Comparison of ENCODE assay signal across 27 cellular contexts in genomic region chr3:7172996-7173395, GRCh38.
"Had no signal": no experiment of that assay in that cellular context is flagged by ENCODE, and none has a peak within 500 bp of the region (broad histone marks: within the 10 kb centered on the region; RNA-seq: fewer than 3 reads in every experiment).

No MANE protein-coding gene starts in this region.

- H3K27ac Mint-ChIP-seq: stimulated activated effector memory CD8-positive, alpha-beta T cell treated with anti-CD3 and anti-CD28 coated beads, Interleukin-12 subunit alpha, Interleukin-12 subunit beta, amount 100 ng/mL, for 72 hours; stimulated activated memory B cell treated with anti-CD40 and anti-IgM and Interleukin-4, amounts not matched to agents 10 μg/mL and 1 μg/mL and 100 μg/mL, for 72 hours; stimulated activated naive B cell treated with anti-CD40 and anti-IgM and Interleukin-4, amounts not matched to agents 10 μg/mL and 1 μg/mL and 100 μg/mL, for 72 hours; stimulated activated naive CD8-positive, alpha-beta T cell treated with anti-CD3 and anti-CD28 coated beads, Interleukin-15, amount 100 ng/mL, for 72 hours; stimulated activated naive CD8-positive, alpha-beta T cell treated with anti-CD3 and anti-CD28 coated beads, Interleukin-15, Interleukin-2, amounts not matched to agents 100 ng/mL and 50 ng/mL, for 24 hours; type B pancreatic cell had no signal

- H3K4me3 ChIP-seq: stomach, suprapubic skin, testis, thoracic aorta, thyroid gland, tibial artery, tibial nerve, transverse colon, upper lobe of left lung, upper lobe of right lung, uterus, vagina had no signal

- ATAC-seq: stimulated activated effector memory CD8-positive, alpha-beta T cell treated with anti-CD3 and anti-CD28 coated beads, Interleukin-12 subunit alpha, Interleukin-12 subunit beta, amount 100 ng/mL, for 72 hours; stimulated activated memory B cell treated with anti-CD40 and anti-IgM and Interleukin-4, amounts not matched to agents 10 μg/mL and 1 μg/mL and 100 μg/mL, for 72 hours; stimulated activated naive B cell treated with anti-CD40 and anti-IgM and Interleukin-4, amounts not matched to agents 10 μg/mL and 1 μg/mL and 100 μg/mL, for 72 hours; stimulated activated naive CD8-positive, alpha-beta T cell treated with anti-CD3 and anti-CD28 coated beads, Interleukin-15, amount 100 ng/mL, for 72 hours; stimulated activated naive CD8-positive, alpha-beta T cell treated with anti-CD3 and anti-CD28 coated beads, Interleukin-15, Interleukin-2, amounts not matched to agents 100 U/mL and 50 U/mL, for 24 hours; upper lobe of right lung had no signal

- H3K4me1 ChIP-seq: stomach, suprapubic skin, testis, thyroid gland, tibial artery, tibial nerve, transverse colon, upper lobe of left lung, upper lobe of right lung, uterus, vagina had no signal

- H3K9me3 ChIP-seq: suprapubic skin, testis, thoracic aorta, thyroid gland, tibial artery, transverse colon, upper lobe of left lung, upper lobe of right lung, uterus, vagina had no signal

- H3K27me3 Mint-ChIP-seq: stimulated activated memory B cell treated with anti-CD40 and anti-IgM and Interleukin-4, amounts not matched to agents 10 μg/mL and 1 μg/mL and 100 μg/mL, for 72 hours; stimulated activated naive B cell treated with anti-CD40 and anti-IgM and Interleukin-4, amounts not matched to agents 10 μg/mL and 1 μg/mL and 100 μg/mL, for 72 hours; stimulated activated naive CD8-positive, alpha-beta T cell treated with anti-CD3 and anti-CD28 coated beads, Interleukin-15, amount 100 ng/mL, for 72 hours; stimulated activated naive CD8-positive, alpha-beta T cell treated with anti-CD3 and anti-CD28 coated beads, Interleukin-15, Interleukin-2, amounts not matched to agents 100 ng/mL and 50 ng/mL, for 24 hours; type B pancreatic cell had no signal

- DNase-seq: stimulated activated CD4-positive, alpha-beta T cell treated with anti-CD3 and anti-CD28 coated beads, Interleukin-2, amount 100 ng/mL, for 48 hours; stimulated activated CD4-positive, alpha-beta T cell treated with anti-CD3 and anti-CD28 coated beads, Interleukin-4, amount 100 ng/mL, for 1 hour; stimulated activated CD4-positive, alpha-beta T cell treated with anti-CD3 and anti-CD28 coated beads, Interleukin-4, amount 100 ng/mL, for 24 hours; stimulated activated CD4-positive, alpha-beta T cell treated with anti-CD3 and anti-CD28 coated beads, Interleukin-4, amount 100 ng/mL, for 4 hours; stimulated activated CD8-positive, alpha-beta memory T cell treated with anti-CD3 and anti-CD28 coated beads, Interleukin-4, amount 100 ng/mL, for 48 hours; stimulated activated naive B cell treated with anti-CD40 and anti-IgM and Interleukin-4, amounts not matched to agents 10 μg/mL and 1 μg/mL and 100 μg/mL, for 72 hours; stimulated activated naive CD4-positive, alpha-beta T cell; stimulated activated naive CD4-positive, alpha-beta T cell treated with Interleukin-2 at 50 U/mL for 16 hours; stimulated activated naive CD8-positive, alpha-beta T cell treated with anti-CD3 and anti-CD28 coated beads, Interleukin-15, amount 100 ng/mL, for 72 hours; stimulated activated naive CD8-positive, alpha-beta T cell treated with anti-CD3 and anti-CD28 coated beads, Interleukin-15, Interleukin-2, amounts not matched to agents 100 U/mL and 50 U/mL, for 24 hours; stomach; substantia nigra; testis; thyroid gland; tibial artery; transverse colon; upper lobe of left lung; upper lobe of right lung; uterus had no signal

- H3K36me3 Mint-ChIP-seq: stimulated activated effector memory CD8-positive, alpha-beta T cell treated with anti-CD3 and anti-CD28 coated beads, Interleukin-12 subunit alpha, Interleukin-12 subunit beta, amount 100 ng/mL, for 72 hours; stimulated activated memory B cell treated with anti-CD40 and anti-IgM and Interleukin-4, amounts not matched to agents 10 μg/mL and 1 μg/mL and 100 μg/mL, for 72 hours; stimulated activated naive B cell treated with anti-CD40 and anti-IgM and Interleukin-4, amounts not matched to agents 10 μg/mL and 1 μg/mL and 100 μg/mL, for 72 hours; type B pancreatic cell had no signal

- H3K4me1 Mint-ChIP-seq: stimulated activated effector memory CD8-positive, alpha-beta T cell treated with anti-CD3 and anti-CD28 coated beads, Interleukin-12 subunit alpha, Interleukin-12 subunit beta, amount 100 ng/mL, for 72 hours; stimulated activated memory B cell treated with anti-CD40 and anti-IgM and Interleukin-4, amounts not matched to agents 10 μg/mL and 1 μg/mL and 100 μg/mL, for 72 hours; stimulated activated naive B cell treated with anti-CD40 and anti-IgM and Interleukin-4, amounts not matched to agents 10 μg/mL and 1 μg/mL and 100 μg/mL, for 72 hours; stimulated activated naive CD8-positive, alpha-beta T cell treated with anti-CD3 and anti-CD28 coated beads, Interleukin-15, amount 100 ng/mL, for 72 hours had no signal

- H3K36me3 ChIP-seq: stomach, suprapubic skin, thoracic aorta, thyroid gland, tibial artery, tibial nerve, transverse colon, upper lobe of left lung, upper lobe of right lung, uterus, vagina had no signal

- H3K27me3 ChIP-seq: stomach, suprapubic skin, testis, thyroid gland, tibial artery, tibial nerve, transverse colon, upper lobe of left lung, upper lobe of right lung, uterus, vagina had no signal

- H3K27ac ChIP-seq: stomach, suprapubic skin, testis, thyroid gland, tibial artery, tibial nerve, transverse colon, upper lobe of left lung, upper lobe of right lung, uterus, vagina had no signal

- H3K4me3 Mint-ChIP-seq: stimulated activated effector memory CD8-positive, alpha-beta T cell treated with anti-CD3 and anti-CD28 coated beads, Interleukin-12 subunit alpha, Interleukin-12 subunit beta, amount 100 ng/mL, for 72 hours; stimulated activated memory B cell treated with anti-CD40 and anti-IgM and Interleukin-4, amounts not matched to agents 10 μg/mL and 1 μg/mL and 100 μg/mL, for 72 hours; stimulated activated naive B cell treated with anti-CD40 and anti-IgM and Interleukin-4, amounts not matched to agents 10 μg/mL and 1 μg/mL and 100 μg/mL, for 72 hours; stimulated activated naive CD8-positive, alpha-beta T cell treated with anti-CD3 and anti-CD28 coated beads, Interleukin-15, amount 100 ng/mL, for 72 hours; stimulated activated naive CD8-positive, alpha-beta T cell treated with anti-CD3 and anti-CD28 coated beads, Interleukin-15, Interleukin-2, amounts not matched to agents 100 ng/mL and 50 ng/mL, for 24 hours; type B pancreatic cell had no signal
